ENCODE assay signal across 8 cellular contexts in the genomic region with DNA sequence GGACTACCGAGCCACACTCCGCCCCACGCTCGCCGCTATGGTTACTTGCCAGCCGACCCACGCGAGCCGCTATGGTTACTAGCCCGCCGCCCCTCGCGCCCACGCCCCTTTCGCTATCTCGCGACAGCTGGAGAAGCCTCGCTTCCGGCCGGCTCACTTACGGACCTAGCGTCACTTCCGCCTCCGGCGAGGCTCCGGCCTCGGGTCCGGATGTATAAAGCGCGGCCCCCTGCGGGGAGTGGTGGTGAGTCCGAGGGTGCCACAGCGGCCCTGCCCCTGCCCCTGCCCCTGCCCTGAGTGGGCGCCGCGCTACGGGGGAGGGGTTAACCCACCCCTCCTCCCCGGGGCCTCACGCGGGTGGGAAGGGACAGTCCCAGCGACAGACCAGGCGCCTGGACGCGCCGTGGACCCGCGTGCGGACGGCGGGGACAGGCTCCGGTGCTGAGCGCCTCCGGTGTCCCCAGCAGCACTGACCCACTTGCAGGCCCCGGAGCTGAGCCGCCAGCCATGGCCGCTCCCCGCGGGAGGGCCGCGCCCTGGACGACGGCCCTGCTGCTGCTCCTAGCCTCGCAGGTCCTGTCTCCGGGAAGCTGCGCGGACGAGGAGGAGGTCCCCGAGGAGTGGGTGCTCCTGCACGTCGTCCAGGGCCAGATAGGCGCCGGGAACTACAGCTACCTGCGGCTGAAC. TPM values are rescaled to one million over a fixed set of nuclear protein-coding genes. Genes with fewer than 3 reads are reported as not detected.
DNase-seq lines count a peak whose midpoint lies in the region; ATAC-seq, FAIRE-seq and TF ChIP-seq lines count a peak whose summit lies in the region.

A gene (plus strand): TSS at position 174 of the 687 bp plus-strand sequence. CDS start 334 bp downstream, at position 508.
A gene (minus strand): TSS at position 77 of the 687 bp plus-strand sequence. CDS start 13,024 bp downstream, outside the sequence.

- H3K4me2 ChIP-seq in astrocyte (ENCODE audit: low read length) = peak within 1 kb of the TSS; percentile 86

- peaks cover 28% of the 10 kb centered on the region for H4K20me1 ChIP-seq in astrocyte (ENCODE audit: insufficient read depth, low read length)

- peaks cover 33% of the 10 kb centered on the region for H3K4me1 ChIP-seq in astrocyte (ENCODE audit: insufficient read depth, low read length)

- ATAC-seq in GM18502 (IDR thresholded peaks at IDR 0.05; ENCODE audit: poor library complexity, unreplicated experiment) (peak; percentile 93), HG02970 (IDR thresholded peaks at IDR 0.05; ENCODE audit: low FRiP score, unreplicated experiment) (peak; percentile 99)

- peak within 1 kb of the TSS; percentile 91 for H3K4me3 Mint-ChIP-seq in T-helper 2 cell treated with Interferon-gamma antibody and Interleukin-4, amounts not matched to agents 5 μg/mL and 100 μg/mL, for 36 hours
- H3K4me3 Mint-ChIP-seq in astrocyte (ENCODE audit: unreplicated experiment) = peak within 1 kb of the TSS; percentile 92

- peak within 1 kb of the TSS; percentile 83 for H3K4me3 ChIP-seq in astrocyte (ENCODE audit: insufficient read depth, low read depth, low read length)

- H3K27me3 ChIP-seq in astrocyte (ENCODE audit: insufficient read depth, low read length) = no peaks in the 10 kb centered on the region

- no peaks in the 10 kb centered on the region for H3K9me3 Mint-ChIP-seq in T-helper 2 cell treated with Interferon-gamma antibody and Interleukin-4, amounts not matched to agents 5 μg/mL and 100 μg/mL, for 36 hours
- no peaks in the 10 kb centered on the region for H3K9me3 Mint-ChIP-seq in astrocyte (ENCODE audit: unreplicated experiment)

- no peaks in the 10 kb centered on the region for H3K27me3 Mint-ChIP-seq in T-helper 2 cell treated with Interferon-gamma antibody and Interleukin-4, amounts not matched to agents 5 μg/mL and 100 μg/mL, for 36 hours (ENCODE audit: low read depth)
- H3K27me3 Mint-ChIP-seq in astrocyte (ENCODE audit: low read depth, unreplicated experiment) = no peaks in the 10 kb centered on the region

- peak within 1 kb of the TSS; percentile 95 for H3K9ac ChIP-seq in astrocyte (ENCODE audit: low read length)

- no peak for TF ChIP-seq CTCF in astrocyte (IDR thresholded peaks at IDR 0.05; ENCODE audit: insufficient read depth, low read depth, low read length)

- no peaks in the 10 kb centered on the region for H3K9me3 ChIP-seq in astrocyte (ENCODE audit: insufficient read depth, low read depth, low read length)

- H3K27ac Mint-ChIP-seq in T-helper 2 cell treated with Interferon-gamma antibody and Interleukin-4, amounts not matched to agents 5 μg/mL and 100 μg/mL, for 36 hours = peak within 1 kb of the TSS; percentile 88
- H3K27ac Mint-ChIP-seq in astrocyte (ENCODE audit: unreplicated experiment) = peak within 1 kb of the TSS; percentile 89

- H3K36me3 ChIP-seq in astrocyte (ENCODE audit: insufficient read depth, low read length) = peaks cover 7% of the 10 kb centered on the region

- H3K4me1 Mint-ChIP-seq in T-helper 2 cell treated with Interferon-gamma antibody and Interleukin-4, amounts not matched to agents 5 μg/mL and 100 μg/mL, for 36 hours (ENCODE audit: low read depth) = peaks cover 36% of the 10 kb centered on the region
- H3K4me1 Mint-ChIP-seq in astrocyte (ENCODE audit: low read depth, unreplicated experiment) = peaks cover 28% of the 10 kb centered on the region

- H3K36me3 Mint-ChIP-seq in T-helper 2 cell treated with Interferon-gamma antibody and Interleukin-4, amounts not matched to agents 5 μg/mL and 100 μg/mL, for 36 hours (ENCODE audit: low read depth) = peaks cover 27% of the 10 kb centered on the region
- peaks cover 5% of the 10 kb centered on the region for H3K36me3 Mint-ChIP-seq in astrocyte (ENCODE audit: low read depth, unreplicated experiment)

- no peak for FAIRE-seq in astrocyte (lab: Jason Lieb, UNC)

- peak; percentile 87 to 91 for DNase-seq in NCI-H1930 (lab: John Stamatoyannopoulos, UW)
- peak; percentile 98 for DNase-seq in T-helper 2 cell treated with Interferon-gamma antibody and Interleukin-4, amounts not matched to agents 5 μg/mL and 100 μg/mL, for 36 hours (ENCODE audit: low spot score)
- peak; percentile 89 for DNase-seq in astrocyte (ENCODE audit: low read depth)
- peak; percentile 95 for DNase-seq in hepatic stellate cell (ENCODE audit: low spot score)
- peak; percentile 88 for DNase-seq in renal cortical epithelial cell (ENCODE audit: low read depth)
- DNase-seq in cortex of kidney (lab: John Stamatoyannopoulos, UW) = no peak

- peak within 1 kb of the TSS; percentile 87 for H3K27ac ChIP-seq in astrocyte (ENCODE audit: low read depth, low read length)

- H2AFZ ChIP-seq in astrocyte (ENCODE audit: low read depth, low read length) = peak within 1 kb of the TSS; percentile 85

- peaks cover 71% of the 10 kb centered on the region for H3K79me2 ChIP-seq in astrocyte (ENCODE audit: insufficient read depth, low read length)

RNA-seq across cellular contexts. Expression of the first gene that starts in this region (rescaled TPM):
- total RNA-seq in astrocyte = 34.6 and 37.7 TPM in 2 replicates
- 31.8 and 45.9 TPM in 2 replicates for total RNA-seq in renal cortical epithelial cell

RNA-seq across cellular contexts. Expression of the second gene that starts in this region (rescaled TPM):
- total RNA-seq in astrocyte (28.7 and 31.2 TPM in 2 replicates), renal cortical epithelial cell (7.1 and 27.5 TPM in 2 replicates)
